In the genomic region with DNA sequence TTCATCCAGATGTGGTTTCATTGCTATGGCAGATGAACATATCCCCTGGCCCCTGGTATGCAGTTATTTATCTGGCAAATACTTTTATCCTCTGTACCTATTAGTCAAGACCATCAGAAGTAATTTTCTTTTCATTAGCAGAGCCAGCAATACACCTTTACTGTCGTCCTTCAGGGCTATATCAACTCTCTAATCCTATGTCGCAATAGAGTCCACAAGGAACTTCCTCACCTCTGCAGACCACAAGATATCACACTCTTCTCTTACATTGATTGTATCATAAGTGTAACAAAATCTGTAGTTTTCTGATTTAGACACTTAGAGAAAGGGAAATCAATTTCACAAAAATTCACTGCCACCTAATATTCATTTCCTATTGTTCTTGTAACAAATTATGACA, we compare ENCODE assay signal across 8 cellular contexts.
"Had no signal": no experiment of that assay in that cellular context is flagged by ENCODE, and none has a peak within 500 bp of the region (broad histone marks: within the 10 kb centered on the region; RNA-seq: fewer than 3 reads in every experiment).

No MANE protein-coding gene starts in this region.

- H2AFZ ChIP-seq: GM23338 had no signal

- H3K36me3 Mint-ChIP-seq: IgD-negative memory B cell had no signal

- H3K27ac Mint-ChIP-seq: GM23338, HFFc6, IgD-negative memory B cell had no signal

- H3K9me3 ChIP-seq: HAP-1 had no signal

- H3K4me1 ChIP-seq: HAP-1 had no signal

- H3K27ac ChIP-seq: HL-60 had no signal

- H3K4me3 Mint-ChIP-seq: GM23338, HFFc6, IgD-negative memory B cell had no signal

- H3K36me3 ChIP-seq: HAP-1 had no signal

- DNase-seq: H7, HFFc6, KBM-7 had no signal

- H3K4me1 Mint-ChIP-seq: IgD-negative memory B cell had no signal

- H3K4me2 ChIP-seq: GM23338 had no signal

- H3K9me3 Mint-ChIP-seq: GM23338 had no signal

- H3K27me3 Mint-ChIP-seq: IgD-negative memory B cell had no signal

- H3K4me3 ChIP-seq: GM23338, HAP-1 had no signal

- ATAC-seq: GM23338, HCT116 had no signal
